19 cellular contexts compared by ENCODE assay signal in genomic region chr16:8923199-8923598, GRCh38. TPM values are rescaled to one million over a fixed set of nuclear protein-coding genes. Genes with fewer than 3 reads are reported as not detected.
DNase-seq lines count a peak whose midpoint lies in the region; ATAC-seq, FAIRE-seq and TF ChIP-seq lines count a peak whose summit lies in the region.
"Had no signal": no experiment of that assay in that cellular context is flagged by ENCODE, and none has a peak within 500 bp of the region (broad histone marks: within the 10 kb centered on the region; RNA-seq: fewer than 3 reads in every experiment).

No MANE protein-coding gene starts in this region.

- H3K4me3 ChIP-seq in A673 (ENCODE audit: low read depth, low read length, poor library complexity, severe bottlenecking) (no peak overlapping the region), GM23338 (no peak overlapping the region), bronchial epithelial cell (ENCODE audit: low read depth, low read length) (no peak overlapping the region), foreskin fibroblast (ENCODE audit: low read depth in 1 of 2, low read length in 2 of 2) (no peak overlapping the region)

- no peaks in the 10 kb centered on the region for H3K9me3 ChIP-seq in A673 (ENCODE audit: low read depth, low read length, poor library complexity, severe bottlenecking)

- H3K4me1 Mint-ChIP-seq in GM23338, result peaks cover 3% of the 10 kb centered on the region; the same call in 1 of the 3 replicates

- H3K27me3 Mint-ChIP-seq in GM23338 (ENCODE audit: insufficient read depth, low read depth, poor library complexity), result no peaks in the 10 kb centered on the region

- H3K36me3 ChIP-seq in A673 (ENCODE audit: insufficient read depth, low read length, poor library complexity, severe bottlenecking), result peaks cover 57% of the 10 kb centered on the region
- H3K36me3 ChIP-seq in GM23338 (ENCODE audit: insufficient read depth), result peaks cover 40% of the 10 kb centered on the region
- H3K36me3 ChIP-seq in bronchial epithelial cell (ENCODE audit: control insufficient read depth, insufficient read depth, low read length), result peaks cover 24% of the 10 kb centered on the region

- no peaks in the 10 kb centered on the region for H3K9me2 ChIP-seq in GM23338 (ENCODE audit: insufficient read depth)

- no peak overlapping the region for H3K4me2 ChIP-seq in GM23338

- H3K4me1 ChIP-seq in A673 (ENCODE audit: insufficient read depth, low read length, poor library complexity, severe bottlenecking) (peaks cover 4% of the 10 kb centered on the region), GM23338 (ENCODE audit: insufficient read depth) (no peaks in the 10 kb centered on the region)

- CTCF ChIA-PET in A673 (lab: Charles Lee), result no interaction called here

- peak; percentile 50 for FAIRE-seq in bronchial epithelial cell (lab: Jason Lieb, UNC)
- peak; percentile 30 for FAIRE-seq in islet of Langerhans (lab: Jason Lieb, UNC)
- FAIRE-seq: D721Med had no signal

- H3K27ac Mint-ChIP-seq in GM23338, result no peak overlapping the region

- intact Hi-C loops in A673 (cut with micrococcal nuclease; ENCODE audit: unreplicated experiment), result loop anchor here (5.0 kb wide), 1 partner anchor 174 kb away; no protein-coding TSS in a partner anchor

- no peaks in the 10 kb centered on the region for H3K9me3 Mint-ChIP-seq in GM23338
- H3K9me3 Mint-ChIP-seq: CD8-positive, alpha-beta T cell had no signal

- peaks cover 11% of the 10 kb centered on the region; the same call in 1 of the 2 replicates for H3F3A ChIP-seq in GM23338 (replicated peaks; ENCODE audit: low read depth)

- no peak overlapping the region for H2AFZ ChIP-seq in GM23338

- peaks cover 63% of the 10 kb centered on the region for H4K20me1 ChIP-seq in GM23338 (replicated peaks; ENCODE audit: insufficient read depth)

- TF ChIP-seq CTCF in A673 (conservative IDR thresholded peaks at IDR 0.05; ENCODE audit: low read depth, low read length) (0 out of 2 replicates have a peak, but pooled peaks have one; percentile 11), GM23338 (conservative IDR thresholded peaks at IDR 0.05; ENCODE audit: low read depth in 2 of 2) (peak in 1 of 2 experiments; percentile 45; a peak in 2 of 4 replicates), bronchial epithelial cell (IDR thresholded peaks at IDR 0.05; ENCODE audit: insufficient read depth, low read length, severe bottlenecking) (no peak), foreskin fibroblast (IDR thresholded peaks at IDR 0.05; ENCODE audit: low read depth, low read length) (no peak)

- H3K79me2 ChIP-seq in GM23338 (replicated peaks; ENCODE audit: insufficient read depth), result peaks cover 62% of the 10 kb centered on the region

- no TSS peak for BruUV-seq in A673 (replicated peaks; lab: Mats Ljungman, UMichigan)

- H3K4me3 Mint-ChIP-seq in GM23338, result no peak overlapping the region
- H3K4me3 Mint-ChIP-seq: CD8-positive, alpha-beta T cell had no signal

- H3K27ac ChIP-seq in A673 (ENCODE audit: low read depth, low read length, poor library complexity, severe bottlenecking), result no peak overlapping the region
- peak overlapping the region; percentile 51; the same call in 1 of the 2 replicates for H3K27ac ChIP-seq in GM23338 (ENCODE audit: low read depth)

- ATAC-seq in GM23338 (peak; percentile 48; the same call in 2 of the 3 replicates), GM21529 (IDR thresholded peaks at IDR 0.05; ENCODE audit: unreplicated experiment) (no peak)
- ATAC-seq: CD8-positive, alpha-beta T cell; Panc1 had no signal

- DNase-seq in A673 (ENCODE audit: low spot score), result no peak
- no peak for DNase-seq in GM23338 (ENCODE audit: low spot score)
- no peak for DNase-seq in bronchial epithelial cell (ENCODE audit: low read depth)
- no peak for DNase-seq in SHP77 treated with DMSO at 0.1 percent for 48 hours (lab: John Stamatoyannopoulos, UW)
- no peak for DNase-seq in foreskin fibroblast
- no peak for DNase-seq in NCI-H2196 (lab: John Stamatoyannopoulos, UW; ENCODE audit: unreplicated experiment)
- DNase-seq: CD8-positive, alpha-beta T cell; DND-41; Kasumi-1; NCI-H187 treated with DMSO at 0.1 percent for 48 hours; NCI-H2171; NCI-H82; Right ventricle myocardium superior had no signal

- H3K27me3 ChIP-seq in A673 (replicated peaks; ENCODE audit: insufficient read depth, low read depth, low read length, poor library complexity), result no peaks in the 10 kb centered on the region
- no peaks in the 10 kb centered on the region for H3K27me3 ChIP-seq in GM23338 (ENCODE audit: insufficient read depth)
- H3K27me3 ChIP-seq in bronchial epithelial cell (ENCODE audit: control insufficient read depth, insufficient read depth, low read length), result no peaks in the 10 kb centered on the region

- POLR2A ChIA-PET in A673 (lab: Charles Lee; ENCODE audit: low non-redundant PET), result no interaction called here

- peaks cover 72% of the 10 kb centered on the region for H3K36me3 Mint-ChIP-seq in GM23338 (ENCODE audit: low read depth)

TF ChIP-seq in GM23338, 12 proteins besides CTCF, POLR2A, EP300 and RAD21 (continues in another document):
- no peak for TF ChIP-seq REST (IDR thresholded peaks at IDR 0.05; ENCODE audit: unreplicated experiment)
- TF ChIP-seq ZNF114 (CRISPR knock-in tag; IDR thresholded peaks at IDR 0.05), result no peak
- TF ChIP-seq ETS1 (IDR thresholded peaks at IDR 0.05), result no peak
- no peak for TF ChIP-seq EZH2phosphoT487 (IDR thresholded peaks at IDR 0.05; ENCODE audit: unreplicated experiment)

RNA-seq across cellular contexts. Expression of gene USP7, which starts 40.5 kb away (rescaled TPM):
- total RNA-seq in A673 (2021), result 228 and 233 TPM in 2 replicates
- total RNA-seq in GM23338 (2014; rRNA removed; shearing (Covaris generic)), result 130 and 169 TPM in 2 replicates
- polyA plus RNA-seq in GM23338 (2016; fragmentation: Nextera tagmentation; extraction: Ambion mirVana), result 39.9 and 42.3 TPM in 2 replicates
- total RNA-seq in bronchial epithelial cell, result 41.3 and 48.1 TPM in 2 replicates

RNA-seq across cellular contexts. Expression of gene LITAFD, which starts 41.0 kb away (rescaled TPM):
- total RNA-seq in A673 (2021) (not detected in 2 replicates), bronchial epithelial cell (not detected in 2 replicates)
- total RNA-seq in GM23338 (2014; rRNA removed; shearing (Covaris generic)), result not detected in 2 replicates
- polyA plus RNA-seq in GM23338 (2016; fragmentation: Nextera tagmentation; extraction: Ambion mirVana), result not detected in 2 replicates
- total RNA-seq: CD8-positive, alpha-beta T cell; H4; Right ventricle myocardium superior had no signal
- polyA plus RNA-seq: BJ had no signal

RNA-seq across cellular contexts. Expression of gene CARHSP1, which starts 54.4 kb away (rescaled TPM):
- 316 and 329 TPM in 2 replicates for total RNA-seq in A673 (2021)
- total RNA-seq in GM23338 (2014; rRNA removed; shearing (Covaris generic)), result 286 and 301 TPM in 2 replicates
- 324 and 339 TPM in 2 replicates for polyA plus RNA-seq in GM23338 (2016; fragmentation: Nextera tagmentation; extraction: Ambion mirVana)
- 63.7 and 96.3 TPM in 2 replicates for total RNA-seq in bronchial epithelial cell
